Comparison of ENCODE assay signal across 1 cellular context in genomic region chr2:216164087-216164486, GRCh38.
TF ChIP-seq lines count a peak whose summit lies in the region.

No MANE protein-coding gene starts in this region.

TF ChIP-seq in HCT116, 20 proteins besides CTCF, POLR2A, EP300 and RAD21 (continued from another document):
- TF ChIP-seq TCF7L2 (IDR thresholded peaks at IDR 0.05; ENCODE audit: borderline replicate concordance, extremely low read depth, insufficient read depth, insufficient read length) (no peak), EZH2phosphoT487 (IDR thresholded peaks at IDR 0.05; ENCODE audit: borderline replicate concordance) (no peak), ELF1 (IDR thresholded peaks at IDR 0.05; ENCODE audit: borderline replicate concordance, low read depth) (no peak), JUND (IDR thresholded peaks at IDR 0.05) (no peak), EGR1 (IDR thresholded peaks at IDR 0.05; ENCODE audit: low read depth) (no peak), CBX3 (IDR thresholded peaks at IDR 0.05; ENCODE audit: low read depth) (no peak), ZFX (IDR thresholded peaks at IDR 0.05) (no peak), ZNF274 (IDR thresholded peaks at IDR 0.05; ENCODE audit: low read depth, low read length) (no peak), EZH2 (IDR thresholded peaks at IDR 0.05) (no peak)
